In the genomic region with DNA sequence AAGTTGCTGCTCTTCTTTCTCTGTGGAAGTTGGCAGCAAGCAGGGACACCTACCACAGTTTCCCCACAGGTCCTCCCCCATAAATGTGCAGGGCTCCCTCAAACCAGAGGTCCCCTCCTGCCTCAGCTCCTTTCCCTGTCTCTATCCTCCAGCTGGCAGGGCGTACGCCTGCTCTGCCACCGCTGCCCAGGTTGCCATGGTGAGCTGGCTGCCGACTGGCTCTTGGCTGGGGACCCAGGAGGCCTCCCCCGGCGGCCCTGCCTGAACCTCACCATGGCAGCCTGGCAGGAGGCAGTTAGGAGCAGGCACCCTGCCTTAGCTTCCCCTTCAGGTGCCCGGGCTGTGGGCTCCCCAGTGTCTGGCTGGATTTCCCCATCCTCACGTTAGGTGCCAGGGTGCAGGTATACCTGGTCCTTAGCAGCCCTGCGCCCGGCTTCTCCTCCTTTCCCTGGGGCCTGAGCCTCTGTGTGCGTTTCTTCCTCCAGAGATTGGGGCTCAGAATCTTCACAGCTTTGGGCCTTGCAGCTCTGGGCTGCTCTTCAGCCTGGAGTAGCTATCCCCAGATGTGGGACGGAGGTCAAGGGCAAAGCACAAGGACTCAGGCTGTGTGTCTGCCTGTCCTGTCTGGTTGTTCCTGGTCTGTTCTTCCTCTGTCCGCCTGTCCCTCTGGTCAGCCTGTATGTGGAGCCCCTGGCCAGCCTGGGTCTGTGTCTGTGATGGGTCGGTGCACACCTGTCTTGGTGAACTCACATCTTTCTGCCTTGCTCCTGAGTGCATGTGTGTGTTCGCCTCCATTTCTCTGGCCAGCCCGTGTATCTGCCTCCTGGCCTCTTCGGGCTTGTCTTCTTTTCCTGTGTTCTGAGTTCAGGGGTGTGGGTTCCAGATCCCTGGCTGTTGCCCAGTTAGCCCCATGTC, we compare ENCODE assay signal across 7 cellular contexts. TPM values are rescaled to one million over a fixed set of nuclear protein-coding genes. Genes with fewer than 3 reads are reported as not detected.
A peak's percentile ranks its signal among the peaks of the same experiment; 100 is the strongest.
DNase-seq lines count a peak whose midpoint lies in the region; ATAC-seq lines count a peak whose summit lies in the region.

No MANE protein-coding gene starts in this region.

- H3K36me3 Mint-ChIP-seq in activated T-helper 17 cell treated with anti-CD3 and anti-CD28 coated beads, Interleukin-2, amount 50 U/mL, for 72 hours (ENCODE audit: low read depth) = peaks cover 57% of the 10 kb centered on the region
- peaks cover 44% of the 10 kb centered on the region for H3K36me3 Mint-ChIP-seq in stimulated activated memory B cell treated with anti-CD40 and anti-IgM and Interleukin-4, amounts not matched to agents 10 μg/mL and 1 μg/mL and 100 μg/mL, for 72 hours
- peaks cover 5% of the 10 kb centered on the region for H3K36me3 Mint-ChIP-seq in activated naive CD4-positive, alpha-beta T cell treated with anti-CD3 and anti-CD28 coated beads for 36 hours (ENCODE audit: low read depth)

- no peak for ATAC-seq in activated T-helper 17 cell treated with anti-CD3 and anti-CD28 coated beads, Interleukin-2, amount 50 U/mL, for 72 hours (replicated peaks)
- no peak for ATAC-seq in stimulated activated memory B cell treated with anti-CD40 and anti-IgM and Interleukin-4, amounts not matched to agents 10 μg/mL and 1 μg/mL and 100 μg/mL, for 72 hours
- no peak for ATAC-seq in HG02870 (IDR thresholded peaks at IDR 0.05; ENCODE audit: unreplicated experiment)

- H3K9me3 Mint-ChIP-seq in activated T-helper 17 cell treated with anti-CD3 and anti-CD28 coated beads, Interleukin-2, amount 50 U/mL, for 72 hours = no peaks in the 10 kb centered on the region
- no peaks in the 10 kb centered on the region for H3K9me3 Mint-ChIP-seq in stimulated activated memory B cell treated with anti-CD40 and anti-IgM and Interleukin-4, amounts not matched to agents 10 μg/mL and 1 μg/mL and 100 μg/mL, for 72 hours
- no peaks in the 10 kb centered on the region for H3K9me3 Mint-ChIP-seq in activated naive CD4-positive, alpha-beta T cell treated with anti-CD3 and anti-CD28 coated beads for 36 hours

- H3K4me1 Mint-ChIP-seq in activated T-helper 17 cell treated with anti-CD3 and anti-CD28 coated beads, Interleukin-2, amount 50 U/mL, for 72 hours = peaks cover 29% of the 10 kb centered on the region
- peaks cover 86% of the 10 kb centered on the region for H3K4me1 Mint-ChIP-seq in stimulated activated memory B cell treated with anti-CD40 and anti-IgM and Interleukin-4, amounts not matched to agents 10 μg/mL and 1 μg/mL and 100 μg/mL, for 72 hours
- peaks cover 36% of the 10 kb centered on the region for H3K4me1 Mint-ChIP-seq in activated naive CD4-positive, alpha-beta T cell treated with anti-CD3 and anti-CD28 coated beads for 36 hours (ENCODE audit: low read depth)

- intact Hi-C loops in activated naive CD4-positive, alpha-beta T cell treated with anti-CD3 and anti-CD28 coated beads for 36 hours (cut with micrococcal nuclease) = no loop called here

- CTCF ChIA-PET in activated naive CD4-positive, alpha-beta T cell treated with anti-CD3 and anti-CD28 coated beads for 36 hours (lab: Charles Lee) = interaction anchor here (0.6 to 0.8 kb wide), 2 partner anchors 23 to 122 kb away, joined by 3 to 4 read pairs; no protein-coding TSS in a partner anchor

- peak overlapping the region; percentile 15 for H3K4me3 Mint-ChIP-seq in activated T-helper 17 cell treated with anti-CD3 and anti-CD28 coated beads, Interleukin-2, amount 50 U/mL, for 72 hours
- H3K4me3 Mint-ChIP-seq in stimulated activated memory B cell treated with anti-CD40 and anti-IgM and Interleukin-4, amounts not matched to agents 10 μg/mL and 1 μg/mL and 100 μg/mL, for 72 hours = no peak overlapping the region
- no peak overlapping the region for H3K4me3 Mint-ChIP-seq in activated naive CD4-positive, alpha-beta T cell treated with anti-CD3 and anti-CD28 coated beads for 36 hours

- no peaks in the 10 kb centered on the region for H3K27me3 Mint-ChIP-seq in activated T-helper 17 cell treated with anti-CD3 and anti-CD28 coated beads, Interleukin-2, amount 50 U/mL, for 72 hours
- no peaks in the 10 kb centered on the region for H3K27me3 Mint-ChIP-seq in stimulated activated memory B cell treated with anti-CD40 and anti-IgM and Interleukin-4, amounts not matched to agents 10 μg/mL and 1 μg/mL and 100 μg/mL, for 72 hours
- H3K27me3 Mint-ChIP-seq in activated naive CD4-positive, alpha-beta T cell treated with anti-CD3 and anti-CD28 coated beads for 36 hours (ENCODE audit: low read depth) = no peaks in the 10 kb centered on the region

- DNase-seq in NCI-H1092 (lab: John Stamatoyannopoulos, UW) (peak; percentile 85), iris pigment epithelial cell (ENCODE audit: low read depth) (peak; percentile 48)
- no peak for DNase-seq in stimulated activated CD4-positive, alpha-beta T cell treated with anti-CD3 and anti-CD28 coated beads, Interleukin-2, amount 100 ng/mL, for 48 hours
- DNase-seq in activated naive CD4-positive, alpha-beta T cell treated with anti-CD3 and anti-CD28 coated beads for 36 hours = no peak

- H3K27ac Mint-ChIP-seq in activated T-helper 17 cell treated with anti-CD3 and anti-CD28 coated beads, Interleukin-2, amount 50 U/mL, for 72 hours = peak overlapping the region; percentile 74
- peak overlapping the region; percentile 44 for H3K27ac Mint-ChIP-seq in stimulated activated memory B cell treated with anti-CD40 and anti-IgM and Interleukin-4, amounts not matched to agents 10 μg/mL and 1 μg/mL and 100 μg/mL, for 72 hours
- no peak overlapping the region for H3K27ac Mint-ChIP-seq in activated naive CD4-positive, alpha-beta T cell treated with anti-CD3 and anti-CD28 coated beads for 36 hours

RNA-seq across cellular contexts. Expression of a gene that starts 15.7 kb away (rescaled TPM):
- total RNA-seq in activated T-helper 17 cell treated with anti-CD3 and anti-CD28 coated beads, Interleukin-2, amount 50 U/mL, for 72 hours = not detected
- total RNA-seq in activated naive CD4-positive, alpha-beta T cell treated with anti-CD3 and anti-CD28 coated beads for 36 hours = not detected

RNA-seq across cellular contexts. Expression of a gene that starts 39.8 kb away (rescaled TPM):
- 10 to 100 TPM; 43.7 to 61.9 TPM for total RNA-seq in activated T-helper 17 cell treated with anti-CD3 and anti-CD28 coated beads, Interleukin-2, amount 50 U/mL, for 72 hours
- 10 to 100 TPM; 16.9 to 18.5 TPM for total RNA-seq in activated naive CD4-positive, alpha-beta T cell treated with anti-CD3 and anti-CD28 coated beads for 36 hours

Comparison
In these comparisons a context has a peak if more than half of its experiments do, and no peak if none do; other contexts are left out.
1. DNase-seq: peak in NCI-H1092 (single experiment) and iris pigment epithelial cell (single experiment); none in stimulated activated CD4-positive, alpha-beta T cell treated with anti-CD3 and anti-CD28 coated beads, Interleukin-2, amount 100 ng/mL, for 48 hours (0 of 2) and activated naive CD4-positive, alpha-beta T cell treated with anti-CD3 and anti-CD28 coated beads for 36 hours (single experiment).